In genomic region chr12:31931796-31932715, GRCh38 we compare ENCODE assay signal across 18 cellular contexts. TPM values are rescaled to one million over a fixed set of nuclear protein-coding genes. Genes with fewer than 3 reads are reported as not detected.
DNase-seq lines count a peak whose midpoint lies in the region; ATAC-seq and TF ChIP-seq lines count a peak whose summit lies in the region.
"Had no signal": no experiment of that assay in that cellular context is flagged by ENCODE, and none has a peak within 500 bp of the region (broad histone marks: within the 10 kb centered on the region; RNA-seq: fewer than 3 reads in every experiment).

No MANE protein-coding gene starts in this region.

- no peaks in the 10 kb centered on the region for H3K27me3 ChIP-seq in smooth muscle cell (ENCODE audit: low read depth)
- H3K27me3 ChIP-seq: left lung, suprapubic skin had no signal

- H3K4me1 ChIP-seq in OCI-LY7 (ENCODE audit: insufficient read depth, low read length, poor library complexity, severe bottlenecking) = peaks cover 31% of the 10 kb centered on the region
- H3K4me1 ChIP-seq in smooth muscle cell (ENCODE audit: low read depth) = no peaks in the 10 kb centered on the region
- H3K4me1 ChIP-seq: left lung, prostate gland, suprapubic skin had no signal

- H3K79me2 ChIP-seq in OCI-LY7 (ENCODE audit: insufficient read depth, low read depth, low read length) (no peaks in the 10 kb centered on the region), smooth muscle cell (ENCODE audit: low read depth) (no peaks in the 10 kb centered on the region)

- H3K27me3 Mint-ChIP-seq in progenitor cell of endocrine pancreas = no peaks in the 10 kb centered on the region
- H3K27me3 Mint-ChIP-seq: B cell had no signal

- H3K4me3 Mint-ChIP-seq in progenitor cell of endocrine pancreas (ENCODE audit: low read depth) = no peak overlapping the region
- H3K4me3 Mint-ChIP-seq: B cell had no signal

- H3K9me2 ChIP-seq in OCI-LY7 (ENCODE audit: insufficient read depth, low read length) = no peaks in the 10 kb centered on the region

- no peak for ATAC-seq in GM18867 (IDR thresholded peaks at IDR 0.05; ENCODE audit: unreplicated experiment)
- ATAC-seq in GM19397 (IDR thresholded peaks at IDR 0.05; ENCODE audit: unreplicated experiment) = no peak
- ATAC-seq: left lung had no signal

- DNase-seq in GM12864 (ENCODE audit: low read depth) (no peak), OCI-LY7 (ENCODE audit: low spot score) (no peak), fibroblast of villous mesenchyme (ENCODE audit: low read depth) (peak; percentile 83), smooth muscle cell (lab: John Stamatoyannopoulos, UW; ENCODE audit: unreplicated experiment) (no peak), progenitor cell of endocrine pancreas (ENCODE audit: low spot score, unreplicated experiment) (no peak)
- DNase-seq: activated CD4-positive, CD25-positive, alpha-beta regulatory T cell; activated naive CD4-positive, alpha-beta T cell treated with anti-CD3 and anti-CD28 coated beads, Interleukin-2, amount 50 U/mL, for 16 hours; effector memory CD4-positive, alpha-beta T cell; GM23248; hypothalamus; left lung; MM.1S; NCI-H69 had no signal

- CTCF ChIA-PET in OCI-LY7 (lab: Charles Lee; ENCODE audit: unreplicated experiment) = no interaction called here

- peaks cover 7% of the 10 kb centered on the region for H3K4me1 Mint-ChIP-seq in progenitor cell of endocrine pancreas (ENCODE audit: low read depth)

- H3K9me3 Mint-ChIP-seq in progenitor cell of endocrine pancreas (ENCODE audit: low read depth) = peaks cover 34% of the 10 kb centered on the region

- H3F3A ChIP-seq in smooth muscle cell (ENCODE audit: low read depth) = no peaks in the 10 kb centered on the region

- H3K4me2 ChIP-seq in OCI-LY7 (ENCODE audit: low read length) (no peak overlapping the region), smooth muscle cell (peak overlapping the region; percentile 31)

- 56% methylated on average over 7 of the region's 7 CpGs for WGBS in smooth muscle cell (ENCODE audit: low lambda C conversion rate)

- H3K27ac ChIP-seq in OCI-LY7 (ENCODE audit: low read depth, low read length, poor library complexity, severe bottlenecking) = no peak overlapping the region
- H3K27ac ChIP-seq in smooth muscle cell (ENCODE audit: low read depth) = no peak overlapping the region
- H3K27ac ChIP-seq: GM23248, left lung, prostate gland, suprapubic skin had no signal

- peaks cover 12% of the 10 kb centered on the region for H3K36me3 Mint-ChIP-seq in progenitor cell of endocrine pancreas (ENCODE audit: insufficient read depth)

- no TSS peak for BruUV-seq in OCI-LY7 (replicated peaks; lab: Mats Ljungman, UMichigan)

- H2AFZ ChIP-seq in OCI-LY7 (ENCODE audit: low read length) (no peak overlapping the region), smooth muscle cell (ENCODE audit: low read depth) (no peak overlapping the region)
- H2AFZ ChIP-seq: GM23248 had no signal

- intact Hi-C loops in OCI-LY7 (cut with micrococcal nuclease; ENCODE audit: unreplicated experiment) = no loop called here

- no peaks in the 10 kb centered on the region for H3K9me3 ChIP-seq in OCI-LY7 (ENCODE audit: low read length)
- H3K9me3 ChIP-seq in smooth muscle cell (replicated peaks; ENCODE audit: low read depth) = no peaks in the 10 kb centered on the region
- H3K9me3 ChIP-seq: prostate gland, suprapubic skin had no signal

- TF ChIP-seq CTCF in GM12864 (IDR thresholded peaks at IDR 0.05; ENCODE audit: low read depth, low read length, missing control alignments) (peak; percentile 14), OCI-LY7 (conservative IDR thresholded peaks at IDR 0.05; ENCODE audit: low read length) (peak; percentile 23; the same call in 1 of the 2 replicates), fibroblast of villous mesenchyme (IDR thresholded peaks at IDR 0.05; ENCODE audit: insufficient read depth, low read depth, low read length) (no peak), smooth muscle cell (IDR thresholded peaks at IDR 0.05; ENCODE audit: borderline replicate concordance, insufficient read depth, poor library complexity, severe bottlenecking) (no peak), progenitor cell of endocrine pancreas (IDR thresholded peaks at IDR 0.05; ENCODE audit: unreplicated experiment) (no peak)

- H4K20me1 ChIP-seq in OCI-LY7 (ENCODE audit: insufficient read depth, low read length) = no peaks in the 10 kb centered on the region
- no peaks in the 10 kb centered on the region for H4K20me1 ChIP-seq in smooth muscle cell (ENCODE audit: low read depth)

- H3K27ac Mint-ChIP-seq in progenitor cell of endocrine pancreas = no peak overlapping the region
- H3K27ac Mint-ChIP-seq: B cell had no signal

- POLR2A ChIA-PET in OCI-LY7 (lab: Charles Lee) = interaction anchor here (0.5 to 1.9 kb wide), 6 partner anchors 10 to 752 kb away, joined by 3 to 9 read pairs (median 4); no protein-coding TSS in a partner anchor

- H3K36me3 ChIP-seq in OCI-LY7 (ENCODE audit: insufficient read depth, low read length) (no peaks in the 10 kb centered on the region; the same call in 1 of the 2 replicates), smooth muscle cell (ENCODE audit: low read depth) (no peaks in the 10 kb centered on the region)
- H3K36me3 ChIP-seq: left lung, prostate gland, suprapubic skin had no signal

- no peak overlapping the region for H3K4me3 ChIP-seq in GM12864 (ENCODE audit: low read depth, low read length)
- H3K4me3 ChIP-seq in OCI-LY7 (ENCODE audit: low read depth, low read length, poor library complexity, severe bottlenecking) = no peak overlapping the region
- H3K4me3 ChIP-seq in fibroblast of villous mesenchyme (ENCODE audit: low read depth, low read length) = no peak overlapping the region
- H3K4me3 ChIP-seq in smooth muscle cell = no peak overlapping the region
- H3K4me3 ChIP-seq: GM23248, left lung, prostate gland, suprapubic skin had no signal

- no peak overlapping the region for H3K9ac ChIP-seq in smooth muscle cell (ENCODE audit: low read depth)
- H3K9ac ChIP-seq: GM23248 had no signal

RNA-seq across cellular contexts. Expression of gene RESF1, which starts 27.2 kb away (rescaled TPM):
- 53.3 and 70.4 TPM in 2 replicates for total RNA-seq in OCI-LY7 (2014; rRNA removed; shearing (Covaris generic))
- total RNA-seq in OCI-LY7 (2022) = 46.3 and 60.8 TPM in 2 replicates
- total RNA-seq in fibroblast of villous mesenchyme = 25.8 and 28.1 TPM in 2 replicates
- total RNA-seq in smooth muscle cell = 28.3 and 57.6 TPM in 2 replicates
- polyA plus RNA-seq in smooth muscle cell = 9.7 and 10.5 TPM in 2 replicates
- 270 and 287 TPM in 2 replicates for total RNA-seq in progenitor cell of endocrine pancreas

Comparison
In these comparisons a context has a peak if more than half of its experiments do, and no peak if none do; other contexts are left out.
1. CTCF ChIP-seq: peak in GM12864 (single experiment) and OCI-LY7 (single experiment); none in fibroblast of villous mesenchyme (single experiment), smooth muscle cell (single experiment) and progenitor cell of endocrine pancreas (single experiment).